In the genomic region with DNA sequence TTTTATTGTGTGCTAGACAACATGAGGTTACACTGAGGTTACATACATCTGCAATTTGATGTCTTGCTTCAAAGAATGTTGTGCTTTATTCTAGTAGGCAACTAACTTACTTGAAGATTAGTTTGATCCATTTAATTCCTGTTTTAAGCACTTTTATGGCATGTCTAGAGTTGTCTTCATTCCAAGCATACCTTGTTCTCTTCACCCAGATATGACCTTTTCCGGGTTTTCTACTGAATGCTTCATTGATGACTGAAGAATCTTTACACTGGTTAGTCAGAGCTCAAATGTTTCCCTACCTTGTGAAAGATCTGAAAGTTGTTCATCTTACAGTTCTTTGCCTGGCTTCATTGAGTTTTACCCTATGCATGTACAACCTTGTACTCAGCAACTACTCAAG, we compare ENCODE assay signal across 13 cellular contexts.
A peak's percentile ranks its signal among the peaks of the same experiment; 100 is the strongest.
DNase-seq lines count a peak whose midpoint lies in the region; ATAC-seq and TF ChIP-seq lines count a peak whose summit lies in the region.
"Had no signal": no experiment of that assay in that cellular context is flagged by ENCODE, and none has a peak within 500 bp of the region (broad histone marks: within the 10 kb centered on the region; RNA-seq: fewer than 3 reads in every experiment).

No MANE protein-coding gene starts in this region.

- no peak for TF ChIP-seq CTCF in AG09309 (IDR thresholded peaks at IDR 0.05; ENCODE audit: control insufficient read depth, insufficient read depth, low read depth, low read length, missing control alignments)

- no peak overlapping the region for H3K4me3 ChIP-seq in AG09309 (ENCODE audit: control insufficient read depth, low read depth, low read length)
- H3K4me3 ChIP-seq: mucosa of descending colon, right atrium auricular region had no signal

- DNase-seq in AG09309 (ENCODE audit: low read depth) (peak; percentile 67), HT1080 (ENCODE audit: low read depth) (peak; percentile 53), T47D (ENCODE audit: low read depth in 1 of 2, low spot score in 1 of 2) (peak; percentile 41 to 67), kidney tubule cell (ENCODE audit: low spot score) (peak; percentile 94), NCI-H2227 (lab: John Stamatoyannopoulos, UW; ENCODE audit: unreplicated experiment) (no peak)
- no peak for DNase-seq in activated CD4-positive, alpha-beta T cell treated with anti-CD3 and anti-CD28 coated beads for 1 hour
- DNase-seq: CD4-positive, alpha-beta memory T cell; mucosa of descending colon; NK-92 treated with Interleukin-12 subunit alpha and Interleukin-12 subunit beta, amount 100 ng/mL, for 24 hours; T-helper 1 cell had no signal

- in situ Hi-C loops in T47D (cut with HindIII; ENCODE audit: low pct_unique_long_range_greater_than_20kb, low sequenced_read_pairs) = no loop called here

- ATAC-seq in GM19023 (IDR thresholded peaks at IDR 0.05; ENCODE audit: unreplicated experiment) = no peak
- ATAC-seq in HG02870 (IDR thresholded peaks at IDR 0.05; ENCODE audit: unreplicated experiment) = no peak
- ATAC-seq: mucosa of descending colon had no signal

Comparison
In these comparisons a context has a peak if more than half of its experiments do, and no peak if none do; other contexts are left out.
1. DNase-seq: peak in AG09309 (single experiment), HT1080 (single experiment), T47D (2 of 2) and kidney tubule cell (single experiment); none in NCI-H2227 (single experiment) and activated CD4-positive, alpha-beta T cell treated with anti-CD3 and anti-CD28 coated beads for 1 hour (single experiment).